Comparison of ENCODE assay signal across 8 cellular contexts in the genomic region with DNA sequence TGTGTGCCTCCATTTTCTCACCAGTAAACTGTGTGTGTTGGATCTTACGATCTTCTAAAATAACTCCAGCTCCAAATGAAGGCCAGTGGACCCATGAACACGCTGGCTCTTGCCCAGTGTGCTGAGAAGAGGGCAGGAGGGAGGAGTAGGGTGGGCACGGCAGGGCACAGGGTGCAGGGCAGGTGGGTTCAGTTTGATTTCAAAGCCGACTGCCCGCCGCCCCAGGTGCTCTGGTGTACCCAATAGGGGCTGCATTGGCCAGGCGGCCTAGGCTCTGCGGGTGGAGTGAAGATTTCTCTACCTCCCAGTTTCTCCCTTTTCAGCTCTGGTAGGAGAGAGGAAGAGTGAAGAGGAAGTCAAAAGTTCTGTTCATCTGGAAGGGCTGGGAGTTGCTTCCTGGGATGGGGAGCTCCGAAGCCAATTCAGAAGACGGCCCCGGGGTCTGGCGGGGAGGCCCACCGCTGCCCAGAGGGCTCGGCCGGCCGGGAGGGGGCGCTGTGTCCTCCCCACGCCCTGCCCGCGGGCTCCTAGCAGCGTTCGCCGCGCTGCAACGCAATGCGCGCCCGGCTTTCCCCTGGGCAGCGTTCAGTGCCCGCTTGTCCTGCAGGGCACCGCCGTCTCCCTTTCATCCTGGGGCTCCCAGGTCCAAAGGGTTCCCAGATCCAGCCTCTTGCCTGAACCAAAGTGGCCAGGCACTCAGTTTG. TPM values are rescaled to one million over a fixed set of nuclear protein-coding genes. Genes with fewer than 3 reads are reported as not detected.
A peak's percentile ranks its signal among the peaks of the same experiment; 100 is the strongest.
DNase-seq lines count a peak whose midpoint lies in the region; ATAC-seq and TF ChIP-seq lines count a peak whose summit lies in the region.

No MANE protein-coding gene starts in this region.

- peaks cover 18 to 29% (median 26%) of the 10 kb centered on the region in 6 donors for H3K4me1 ChIP-seq in spleen

- H3K27ac ChIP-seq in spleen: no peak overlapping the region

- peak in 6 of 11 experiments; percentile 16 to 52 (median 45) for TF ChIP-seq CTCF in spleen (IDR thresholded peaks at IDR 0.05 in 8 of 11, conservative IDR thresholded peaks at IDR 0.05 in 3 of 11)

- peak; percentile 81 for DNase-seq in DMS53 (lab: John Stamatoyannopoulos, UW)
- peak; percentile 19 to 70 for DNase-seq in NCI-H1930 (lab: John Stamatoyannopoulos, UW)
- no peak for DNase-seq in activated T-helper 2 cell treated with anti-CD3 and anti-CD28 coated beads, Interferon-gamma antibody, Interleukin-2, Interleukin-4, amounts not matched to agents 10 μg/mL and 5 μg/mL and 100 μg/mL, durations not matched to agents 14 hours and 24 hours and 36 hours (ENCODE audit: low spot score)
- DNase-seq in spleen: no peak
- no peak for DNase-seq in cerebellar nuclear complex (lab: John Stamatoyannopoulos, UW)

- H3K4me3 ChIP-seq in iPS-11a (ENCODE audit: low read depth, low read length) (peak overlapping the region; percentile 15), spleen (peak overlapping the region in 7 of 8 donors; percentile 30 to 72 (median 47))

- no peak overlapping the region for H3K27ac Mint-ChIP-seq in activated T-helper 2 cell treated with anti-CD3 and anti-CD28 coated beads, Interferon-gamma antibody, Interleukin-2, Interleukin-4, amounts not matched to agents 10 μg/mL and 5 μg/mL and 100 μg/mL, durations not matched to agents 14 hours and 24 hours and 36 hours

- H3K4me3 Mint-ChIP-seq in activated T-helper 2 cell treated with anti-CD3 and anti-CD28 coated beads, Interferon-gamma antibody, Interleukin-2, Interleukin-4, amounts not matched to agents 10 μg/mL and 5 μg/mL and 100 μg/mL, durations not matched to agents 14 hours and 24 hours and 36 hours (ENCODE audit: low read depth): peak overlapping the region; percentile 69

- H3K36me3 ChIP-seq in spleen: no peaks in the 10 kb centered on the region

- H3K9me3 ChIP-seq in spleen: no peaks in the 10 kb centered on the region

- TF ChIP-seq POLR2A in spleen (IDR thresholded peaks at IDR 0.05): no peak

- no peaks in the 10 kb centered on the region for H3K9me3 Mint-ChIP-seq in activated T-helper 2 cell treated with anti-CD3 and anti-CD28 coated beads, Interferon-gamma antibody, Interleukin-2, Interleukin-4, amounts not matched to agents 10 μg/mL and 5 μg/mL and 100 μg/mL, durations not matched to agents 14 hours and 24 hours and 36 hours

- intact Hi-C loops in activated T-helper 2 cell treated with anti-CD3 and anti-CD28 coated beads, Interferon-gamma antibody, Interleukin-2, Interleukin-4, amounts not matched to agents 10 μg/mL and 5 μg/mL and 100 μg/mL, durations not matched to agents 14 hours and 24 hours and 36 hours (cut with micrococcal nuclease): loop anchor here (1.0 kb wide), 1 partner anchor 47 kb away; no protein-coding TSS in a partner anchor
- intact Hi-C loops in spleen (cut with DNase I; ENCODE audit: low total_unique reads): no loop called here

- H3K36me3 Mint-ChIP-seq in activated T-helper 2 cell treated with anti-CD3 and anti-CD28 coated beads, Interferon-gamma antibody, Interleukin-2, Interleukin-4, amounts not matched to agents 10 μg/mL and 5 μg/mL and 100 μg/mL, durations not matched to agents 14 hours and 24 hours and 36 hours (ENCODE audit: low read depth): no peaks in the 10 kb centered on the region

- H3K27me3 Mint-ChIP-seq in activated T-helper 2 cell treated with anti-CD3 and anti-CD28 coated beads, Interferon-gamma antibody, Interleukin-2, Interleukin-4, amounts not matched to agents 10 μg/mL and 5 μg/mL and 100 μg/mL, durations not matched to agents 14 hours and 24 hours and 36 hours (ENCODE audit: low read depth): peaks cover 64% of the 10 kb centered on the region

- peaks cover 0 to 100% (median 44%) of the 10 kb centered on the region in 7 donors for H3K27me3 ChIP-seq in spleen (replicated peaks in 1 of 7)

- whole genome bisulfite sequencing in spleen, 5 donors: 20 to 41% (median 21%) methylated on average over 19 to 32 of the region's 32 CpGs

- H3K4me1 Mint-ChIP-seq in activated T-helper 2 cell treated with anti-CD3 and anti-CD28 coated beads, Interferon-gamma antibody, Interleukin-2, Interleukin-4, amounts not matched to agents 10 μg/mL and 5 μg/mL and 100 μg/mL, durations not matched to agents 14 hours and 24 hours and 36 hours (ENCODE audit: low read depth): peaks cover 4% of the 10 kb centered on the region

- ATAC-seq in HG03457 (IDR thresholded peaks at IDR 0.05; ENCODE audit: unreplicated experiment) (no peak), GM18858 (IDR thresholded peaks at IDR 0.05; ENCODE audit: unreplicated experiment) (no peak)

RNA-seq across cellular contexts. Expression of gene CRHR1, which starts 1.1 kb away (rescaled TPM):
- total RNA-seq in activated T-helper 2 cell treated with anti-CD3 and anti-CD28 coated beads, Interferon-gamma antibody, Interleukin-2, Interleukin-4, amounts not matched to agents 10 μg/mL and 5 μg/mL and 100 μg/mL, durations not matched to agents 14 hours and 24 hours and 36 hours: not detected in 2 replicates
- total RNA-seq in spleen: not detected
- polyA plus RNA-seq in spleen: under 1 TPM in 1 of 3 donors, not detected in 2; 0.22 TPM

Comparison
In these comparisons a context has a peak if more than half of its experiments do, and no peak if none do; other contexts are left out.
1. DNase-seq: peak in DMS53 (single experiment) and NCI-H1930 (2 of 2); none in activated T-helper 2 cell treated with anti-CD3 and anti-CD28 coated beads, Interferon-gamma antibody, Interleukin-2, Interleukin-4, amounts not matched to agents 10 μg/mL and 5 μg/mL and 100 μg/mL, durations not matched to agents 14 hours and 24 hours and 36 hours (single experiment), spleen (single experiment) and cerebellar nuclear complex (0 of 2).